ENCODE assay signal across 18 cellular contexts in genomic region chr13:46150134-46150693, GRCh38. TPM values are rescaled to one million over a fixed set of nuclear protein-coding genes. Genes with fewer than 3 reads are reported as not detected.
DNase-seq lines count a peak whose midpoint lies in the region; ATAC-seq lines count a peak whose summit lies in the region.
"Had no signal": no experiment of that assay in that cellular context is flagged by ENCODE, and none has a peak within 500 bp of the region (broad histone marks: within the 10 kb centered on the region; RNA-seq: fewer than 3 reads in every experiment).

No MANE protein-coding gene starts in this region.

- H3K36me3 Mint-ChIP-seq in activated naive CD4-positive, alpha-beta T cell treated with anti-CD3 and anti-CD28 coated beads, Interleukin-2, amount 50 U/mL, for 24 hours, result peaks cover 45% of the 10 kb centered on the region
- peaks cover 77% of the 10 kb centered on the region for H3K36me3 Mint-ChIP-seq in T-cell
- peaks cover 86% of the 10 kb centered on the region for H3K36me3 Mint-ChIP-seq in central memory CD8-positive, alpha-beta T cell (ENCODE audit: insufficient read depth)

- peak overlapping the region; percentile 32 for H3K4me3 Mint-ChIP-seq in activated naive CD4-positive, alpha-beta T cell treated with anti-CD3 and anti-CD28 coated beads, Interleukin-2, amount 50 U/mL, for 24 hours
- H3K4me3 Mint-ChIP-seq in T-cell, result no peak overlapping the region
- H3K4me3 Mint-ChIP-seq in central memory CD8-positive, alpha-beta T cell, result no peak overlapping the region
- H3K4me3 Mint-ChIP-seq: GM23338 had no signal

- H3K27me3 Mint-ChIP-seq in activated naive CD4-positive, alpha-beta T cell treated with anti-CD3 and anti-CD28 coated beads, Interleukin-2, amount 50 U/mL, for 24 hours, result no peaks in the 10 kb centered on the region
- H3K27me3 Mint-ChIP-seq in T-cell, result no peaks in the 10 kb centered on the region
- no peaks in the 10 kb centered on the region for H3K27me3 Mint-ChIP-seq in central memory CD8-positive, alpha-beta T cell

- intact Hi-C loops in left colon (cut with DNase I, micrococcal nuclease), result no loop called here

- peaks cover 67% of the 10 kb centered on the region for H3K4me1 Mint-ChIP-seq in activated naive CD4-positive, alpha-beta T cell treated with anti-CD3 and anti-CD28 coated beads, Interleukin-2, amount 50 U/mL, for 24 hours
- peaks cover 30 to 45% (median 35%) of the 10 kb centered on the region in 3 donors for H3K4me1 Mint-ChIP-seq in T-cell
- H3K4me1 Mint-ChIP-seq in central memory CD8-positive, alpha-beta T cell, result peaks cover 42% of the 10 kb centered on the region

- no peak for DNase-seq in activated naive CD4-positive, alpha-beta T cell treated with anti-CD3 and anti-CD28 coated beads, Interleukin-2, amount 50 U/mL, for 16 hours
- DNase-seq in T-cell (no peak), middle frontal gyrus (ENCODE audit: extremely low spot score, low spot score) (no peak), T-helper 9 cell (no peak), left colon (no peak)
- DNase-seq in central memory CD8-positive, alpha-beta T cell (ENCODE audit: low spot score in 2 of 2), result no peak
- DNase-seq: activated CD4-positive, CD25-positive, alpha-beta regulatory T cell treated with anti-CD3 and anti-CD28 coated beads, Interleukin-2, amount 50 U/mL, for 72 hours; activated T-cell treated with anti-CD3 and anti-CD28 coated beads, Interleukin-2, amount 50 U/mL, for 48 hours; DMS 273 treated with DMSO at 0.1 percent for 48 hours; foreskin fibroblast; MM.1S; NCI-H187; sigmoid colon had no signal

- POLR2A ChIA-PET in T-cell (lab: Charles Lee), result interaction anchor here in 1 of 2 donors (0.6 to 0.7 kb wide), 4 partner anchors 11 to 128 kb away, joined by 4 to 11 read pairs (median 6); no protein-coding TSS in a partner anchor

- ATAC-seq in T-cell (replicated peaks in 1 of 4) (no peak), left colon (no peak)
- no peak for ATAC-seq in central memory CD8-positive, alpha-beta T cell (replicated peaks; ENCODE audit: extremely low read depth, poor library complexity, severe bottlenecking)
- ATAC-seq: GM23338, left lobe of liver had no signal

- H3K27ac Mint-ChIP-seq in activated naive CD4-positive, alpha-beta T cell treated with anti-CD3 and anti-CD28 coated beads, Interleukin-2, amount 50 U/mL, for 24 hours, result peak overlapping the region; percentile 90
- H3K27ac Mint-ChIP-seq in T-cell, result peak overlapping the region; percentile 84 to 85
- peak overlapping the region; percentile 52 for H3K27ac Mint-ChIP-seq in central memory CD8-positive, alpha-beta T cell (ENCODE audit: low read depth)
- H3K27ac Mint-ChIP-seq: GM23338 had no signal

- CTCF ChIA-PET in T-cell (lab: Charles Lee), result interaction anchor here (0.6 to 2.8 kb wide), 5 partner anchors 10 to 460 kb away, joined by 3 to 8 read pairs (median 3); no protein-coding TSS in a partner anchor

- no peaks in the 10 kb centered on the region for H3K9me3 Mint-ChIP-seq in activated naive CD4-positive, alpha-beta T cell treated with anti-CD3 and anti-CD28 coated beads, Interleukin-2, amount 50 U/mL, for 24 hours
- no peaks in the 10 kb centered on the region for H3K9me3 Mint-ChIP-seq in T-cell
- H3K9me3 Mint-ChIP-seq in central memory CD8-positive, alpha-beta T cell, result no peaks in the 10 kb centered on the region
- H3K9me3 Mint-ChIP-seq: GM23338 had no signal

RNA-seq across cellular contexts. Expression of gene LCP1, which starts 31.8 kb away (rescaled TPM):
- total RNA-seq in T-cell, result 100 to 1,000 TPM; 338 to 574 (median 413) TPM
- total RNA-seq in left colon, result 10 to 100 TPM in 1 of 2 donors, 1 to 10 TPM in 1; 9.4 to 33.4 TPM
- total RNA-seq: IMR-90 had no signal

RNA-seq across cellular contexts. Expression of gene CPB2, which starts 45.4 kb away (rescaled TPM):
- total RNA-seq in T-cell (under 1 TPM in 3 of 5 donors, not detected in 2; 0.13 to 0.29 (median 0.28) TPM), left colon (not detected)
- total RNA-seq: GM23338, IMR-90, osteoblast, sigmoid colon had no signal

Comparison
In these comparisons a context has a peak if more than half of its experiments do, and no peak if none do; other contexts are left out.
1. RNA of gene LCP1, which starts 31.8 kb away (total RNA-seq): 338 to 574 TPM in T-cell; 9.4 to 33.4 TPM in left colon; every median in the first group is over 4 times any median in the second.
2. Peak in every context shown above with its lines, with median percentiles within 50 percentile points of each other: H3K27ac Mint-ChIP-seq.